In the genomic region with DNA sequence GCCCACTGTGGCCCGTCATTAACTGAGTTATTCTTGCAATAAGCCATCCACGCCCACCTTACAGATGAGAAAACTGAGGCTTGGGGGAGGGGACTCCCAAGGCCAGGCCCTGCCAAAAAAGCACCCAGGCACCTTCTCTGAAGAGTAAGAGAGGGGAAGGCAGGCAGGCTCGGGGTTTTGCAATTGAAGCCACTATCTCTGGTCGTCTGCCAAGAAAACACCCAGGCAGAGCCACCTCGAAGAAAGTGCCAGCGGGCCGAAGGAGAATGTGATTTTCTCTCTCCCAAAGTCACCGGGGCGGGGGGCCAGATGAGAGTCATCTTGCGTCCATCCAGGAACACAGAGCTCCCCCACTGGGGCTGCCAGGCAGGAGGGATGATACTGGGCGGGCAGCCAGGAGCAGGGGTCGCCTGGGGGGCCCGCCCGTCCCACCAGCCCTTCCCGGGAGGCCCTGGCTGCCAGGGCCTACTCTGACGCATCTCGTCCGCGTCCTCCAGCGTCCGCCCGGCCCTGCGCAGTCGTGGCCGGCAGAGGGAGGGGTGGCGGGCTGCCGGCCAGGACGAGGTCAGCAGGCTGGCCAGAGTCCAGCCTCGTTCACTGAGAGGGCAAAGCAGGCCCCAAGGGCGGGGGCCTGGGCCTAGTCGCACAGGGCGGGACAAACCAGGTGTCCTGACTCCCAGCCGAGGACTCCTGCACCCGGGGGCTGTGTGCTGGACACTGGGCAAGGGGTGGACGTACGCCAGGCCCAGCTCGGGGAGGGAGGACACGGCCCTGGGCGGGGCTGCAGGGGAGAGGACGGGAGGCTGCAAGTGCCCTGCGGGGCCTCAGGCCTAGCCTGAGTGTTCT, we compare ENCODE assay signal across 8 cellular contexts.
DNase-seq lines count a peak whose midpoint lies in the region; ATAC-seq, FAIRE-seq and TF ChIP-seq lines count a peak whose summit lies in the region.

No MANE protein-coding gene starts in this region.

- H3K27me3 ChIP-seq in heart right ventricle (no peaks in the 10 kb centered on the region), psoas muscle (ENCODE audit: insufficient read depth in 3 of 3, low read length in 2 of 3) (no peaks in the 10 kb centered on the region)

- in situ Hi-C loops in Caki2 (cut with HindIII; ENCODE audit: low pct_unique_long_range_greater_than_20kb, low sequenced_read_pairs) = no loop called here

- DNase-seq in Caki2 (ENCODE audit: low read depth) (peak; percentile 98), heart right ventricle (peak; percentile 91 to 94), psoas muscle (peak; percentile 94 to 99), GM12891 (ENCODE audit: insufficient read length, low spot score) (no peak)

- H3K9me3 ChIP-seq in heart right ventricle (no peaks in the 10 kb centered on the region), psoas muscle (no peaks in the 10 kb centered on the region)

- no peak for FAIRE-seq in GM12891 (lab: Jason Lieb, UNC)

- H3K36me3 ChIP-seq in heart right ventricle (peaks cover 0 to 99% (median 13%) of the 10 kb centered on the region in 9 donors), psoas muscle (ENCODE audit: insufficient read depth in 1 of 2, low read depth in 1 of 2) (peaks cover 0 to 49% of the 10 kb centered on the region in 2 donors)

- TF ChIP-seq CTCF in heart right ventricle (IDR thresholded peaks at IDR 0.05) (peak; percentile 17 to 69 (median 51)), psoas muscle (IDR thresholded peaks at IDR 0.05) (peak; percentile 56)

- H3K27ac ChIP-seq in adipose tissue (ENCODE audit: low read depth, low read length) (peak overlapping the region; percentile 6), heart right ventricle (peak overlapping the region; percentile 81 to 96 (median 91)), psoas muscle (peak overlapping the region; percentile 95)

- H3K4me1 ChIP-seq in heart right ventricle (peaks cover 45 to 83% (median 66%) of the 10 kb centered on the region in 9 donors), psoas muscle (peaks cover 71% of the 10 kb centered on the region)

- H3K4me3 ChIP-seq in heart right ventricle (peak overlapping the region in 2 of 10 donors; percentile 4 to 18), psoas muscle (peak overlapping the region; percentile 35)

- ATAC-seq in heart right ventricle (peak; percentile 83 to 93 (median 88)), psoas muscle (peak; percentile 85 to 87 (median 86)), GM21737 (IDR thresholded peaks at IDR 0.05; ENCODE audit: unreplicated experiment) (no peak), GM18907 (IDR thresholded peaks at IDR 0.05; ENCODE audit: unreplicated experiment) (no peak), GM21367 (IDR thresholded peaks at IDR 0.05; ENCODE audit: unreplicated experiment) (no peak)

- intact Hi-C loops in heart right ventricle (cut with DNase I) = loop anchor here in 6 of 10 donors (2.0 to 10.0 kb wide), 8 partner anchors 54 to 398 kb away; a partner anchor contains a TSS
- intact Hi-C loops in psoas muscle (cut with DNase I) = loop anchor here (2.0 to 10.0 kb wide), 3 partner anchors 18 to 198 kb away; a partner anchor contains a TSS

- 15 to 45% (median 35%) methylated on average over 40 to 41 of the region's 41 CpGs for WGBS in adipose tissue, 3 donors
- 8 to 10% methylated on average over 41 of the region's 41 CpGs for WGBS in heart right ventricle, 2 donors
- WGBS in psoas muscle, 3 donors = 7 to 13% (median 9%) methylated on average over 32 to 41 of the region's 41 CpGs

- TF ChIP-seq POLR2A in GM12891 (IDR thresholded peaks at IDR 0.05; ENCODE audit: low read depth, low read length) = no peak

TF ChIP-seq in GM12891, 5 proteins besides CTCF, POLR2A, EP300 and RAD21:
- no peak for TF ChIP-seq POLR2AphosphoS5 (IDR thresholded peaks at IDR 0.05; ENCODE audit: low read depth, low read length)
- no peak for TF ChIP-seq TAF1 (IDR thresholded peaks at IDR 0.05; ENCODE audit: low read depth, low read length)
- no peak for TF ChIP-seq PAX5 (IDR thresholded peaks at IDR 0.05; ENCODE audit: insufficient read depth, low read length, severe bottlenecking)
- no peak for TF ChIP-seq SPI1 (IDR thresholded peaks at IDR 0.05; ENCODE audit: low read depth, low read length)
- TF ChIP-seq POU2F2 (IDR thresholded peaks at IDR 0.05; ENCODE audit: low read depth, low read length) = no peak
TF ChIP-seq in GM12891: peak in this region for 0.

Comparison
In these comparisons a context has a peak if more than half of its experiments do, and no peak if none do; other contexts are left out.
1. H3K27ac ChIP-seq: peak in every context shown above with its lines; median percentile 95 in psoas muscle; 91 in heart right ventricle; 6 in adipose tissue.
2. ATAC-seq: peak in heart right ventricle (8 of 8) and psoas muscle (4 of 4); none in GM21737 (single experiment), GM18907 (single experiment) and GM21367 (single experiment).